In the genomic region with DNA sequence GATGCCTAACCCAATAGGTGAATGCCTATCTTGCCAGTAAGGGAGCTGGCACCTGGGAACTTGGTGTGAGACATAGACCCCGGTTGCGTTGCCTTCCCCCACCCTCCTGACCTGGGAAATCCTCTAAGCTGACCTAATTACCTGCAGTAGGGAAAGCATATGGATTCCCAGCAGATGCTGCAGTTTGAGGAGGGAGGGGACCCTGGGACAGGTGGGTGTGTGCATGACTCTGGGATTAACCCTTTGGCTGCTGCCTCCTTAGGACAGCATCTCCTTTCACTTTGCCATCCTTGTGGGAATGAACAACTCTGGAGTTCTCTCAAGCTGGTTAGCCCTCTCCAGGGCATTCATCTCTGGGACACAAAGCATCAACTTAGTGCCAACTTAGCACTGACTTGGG, we compare ENCODE assay signal across 17 cellular contexts. TPM values are rescaled to one million over a fixed set of nuclear protein-coding genes. Genes with fewer than 3 reads are reported as not detected.
DNase-seq lines count a peak whose midpoint lies in the region; ATAC-seq and TF ChIP-seq lines count a peak whose summit lies in the region.
"Had no signal": no experiment of that assay in that cellular context is flagged by ENCODE, and none has a peak within 500 bp of the region (broad histone marks: within the 10 kb centered on the region; RNA-seq: fewer than 3 reads in every experiment).

No MANE protein-coding gene starts in this region.

- H3K27me3 Mint-ChIP-seq in GM23338 (ENCODE audit: insufficient read depth, low read depth, poor library complexity) = peaks cover 3% of the 10 kb centered on the region
- H3K27me3 Mint-ChIP-seq in CD8-positive, alpha-beta memory T cell = peaks cover 13 to 31% of the 10 kb centered on the region in 2 donors

- H3K4me1 ChIP-seq in GM23338 (ENCODE audit: insufficient read depth) (no peaks in the 10 kb centered on the region), right lobe of liver (no peaks in the 10 kb centered on the region)
- H3K4me1 ChIP-seq in CD8-positive, alpha-beta memory T cell (ENCODE audit: insufficient read depth, low read length) = no peaks in the 10 kb centered on the region

- H3K4me3 ChIP-seq in GM23338 (no peak overlapping the region), WERI-Rb-1 (ENCODE audit: low read depth, low read length) (no peak overlapping the region), right lobe of liver (no peak overlapping the region)
- no peak overlapping the region for H3K4me3 ChIP-seq in CD8-positive, alpha-beta memory T cell (ENCODE audit: low read length)
- H3K4me3 ChIP-seq: BLaER1, GM23248, K562 had no signal

- TF ChIP-seq POLR2A in right lobe of liver (IDR thresholded peaks at IDR 0.05) = no peak

- H3K9me3 Mint-ChIP-seq in GM23338 = no peaks in the 10 kb centered on the region
- peaks cover 0 to 2% (median 0%) of the 10 kb centered on the region in 5 donors for H3K9me3 Mint-ChIP-seq in CD8-positive, alpha-beta memory T cell
- H3K9me3 Mint-ChIP-seq: CD4-positive, alpha-beta memory T cell; HFFc6 had no signal

- TF ChIP-seq CTCF in GM23338 (conservative IDR thresholded peaks at IDR 0.05; ENCODE audit: low read depth in 2 of 2) (no peak), WERI-Rb-1 (IDR thresholded peaks at IDR 0.05; ENCODE audit: low read depth, low read length) (no peak), right lobe of liver (IDR thresholded peaks at IDR 0.05) (no peak)

- DNase-seq in GM23338 (ENCODE audit: low spot score) (no peak), NCI-H2171 treated with DMSO at 0.1 percent for 48 hours (lab: John Stamatoyannopoulos, UW) (peak; percentile 85), WERI-Rb-1 (peak; percentile 97), cerebellar nuclear complex (lab: John Stamatoyannopoulos, UW) (no peak), SW480 (ENCODE audit: low spot score) (no peak), right lobe of liver (no peak)
- DNase-seq in CD8-positive, alpha-beta memory T cell = no peak
- DNase-seq: ACHN; Calu3; CD4-positive, alpha-beta memory T cell; GM23248; HFFc6; IMR-90 had no signal

- H3K9me3 ChIP-seq in WERI-Rb-1 (ENCODE audit: severe bottlenecking) = no peaks in the 10 kb centered on the region
- H3K9me3 ChIP-seq in CD8-positive, alpha-beta memory T cell (ENCODE audit: low read length) = no peaks in the 10 kb centered on the region
- no peaks in the 10 kb centered on the region for H3K9me3 ChIP-seq in right lobe of liver
- H3K9me3 ChIP-seq: BLaER1 had no signal

- H2AFZ ChIP-seq in GM23338 = no peak overlapping the region
- H2AFZ ChIP-seq: GM23248 had no signal

- 40% methylated on average over 1 of the region's 2 CpGs for WGBS in right lobe of liver (ENCODE audit: insufficient coverage, low coverage, low lambda C conversion rate, missing lambda C conversion rate)

- CTCF ChIA-PET in CD8-positive, alpha-beta memory T cell (lab: Charles Lee) = no interaction called here

- intact Hi-C loops in right lobe of liver (cut with DNase I) = no loop called here

- POLR2A ChIA-PET in CD8-positive, alpha-beta memory T cell (lab: Charles Lee) = no interaction called here

- no peaks in the 10 kb centered on the region for H3F3A ChIP-seq in GM23338 (replicated peaks; ENCODE audit: low read depth)

- H3K36me3 Mint-ChIP-seq in GM23338 (ENCODE audit: low read depth) = no peaks in the 10 kb centered on the region
- no peaks in the 10 kb centered on the region for H3K36me3 Mint-ChIP-seq in CD8-positive, alpha-beta memory T cell
- H3K36me3 Mint-ChIP-seq: CD14-positive monocyte; CD4-positive, alpha-beta memory T cell had no signal

- H3K27me3 ChIP-seq in GM23338 (ENCODE audit: insufficient read depth) (no peaks in the 10 kb centered on the region), WERI-Rb-1 (ENCODE audit: insufficient read depth, low read depth, severe bottlenecking) (no peaks in the 10 kb centered on the region), right lobe of liver (no peaks in the 10 kb centered on the region)
- H3K27me3 ChIP-seq in CD8-positive, alpha-beta memory T cell (ENCODE audit: insufficient read depth, low read length, poor library complexity, severe bottlenecking) = no peaks in the 10 kb centered on the region
- H3K27me3 ChIP-seq: BLaER1 had no signal

- H3K36me3 ChIP-seq in GM23338 (ENCODE audit: insufficient read depth) = no peaks in the 10 kb centered on the region
- peaks cover 3% of the 10 kb centered on the region; the same call in 1 of the 2 replicates for H3K36me3 ChIP-seq in WERI-Rb-1
- no peaks in the 10 kb centered on the region for H3K36me3 ChIP-seq in CD8-positive, alpha-beta memory T cell (ENCODE audit: insufficient read depth, low read length)
- no peaks in the 10 kb centered on the region for H3K36me3 ChIP-seq in right lobe of liver
- H3K36me3 ChIP-seq: BLaER1 had no signal

- ATAC-seq in GM23338 (0 out of 3 replicates have a peak, but pooled peaks have one; percentile 24), right lobe of liver (no peak)
- ATAC-seq: HCT116, K562 had no signal

- H3K9me2 ChIP-seq in GM23338 (ENCODE audit: insufficient read depth) = no peaks in the 10 kb centered on the region

- peaks cover 15% of the 10 kb centered on the region; the same call in 2 of the 3 replicates for H3K4me1 Mint-ChIP-seq in GM23338
- no peaks in the 10 kb centered on the region for H3K4me1 Mint-ChIP-seq in CD8-positive, alpha-beta memory T cell
- H3K4me1 Mint-ChIP-seq: CD14-positive monocyte; CD4-positive, alpha-beta memory T cell had no signal

- H3K4me3 Mint-ChIP-seq in GM23338 = no peak overlapping the region
- H3K4me3 Mint-ChIP-seq in CD8-positive, alpha-beta memory T cell = no peak overlapping the region
- H3K4me3 Mint-ChIP-seq: CD14-positive monocyte; CD4-positive, alpha-beta memory T cell; HFFc6 had no signal

- H3K79me2 ChIP-seq in GM23338 (replicated peaks; ENCODE audit: insufficient read depth) = no peaks in the 10 kb centered on the region

- H3K27ac ChIP-seq in GM23338 (ENCODE audit: low read depth) = no peak overlapping the region
- H3K27ac ChIP-seq in WERI-Rb-1 = peak overlapping the region; percentile 8
- H3K27ac ChIP-seq in CD8-positive, alpha-beta memory T cell (ENCODE audit: low read depth, low read length) = no peak overlapping the region
- no peak overlapping the region for H3K27ac ChIP-seq in right lobe of liver
- H3K27ac ChIP-seq: BLaER1, GM23248 had no signal

- peaks cover 4% of the 10 kb centered on the region; the same call in 1 of the 2 replicates for H4K20me1 ChIP-seq in GM23338 (replicated peaks; ENCODE audit: insufficient read depth)
- H4K20me1 ChIP-seq: BLaER1 had no signal

- no peak overlapping the region for H3K4me2 ChIP-seq in GM23338

- no peak overlapping the region for H3K27ac Mint-ChIP-seq in GM23338
- no peak overlapping the region for H3K27ac Mint-ChIP-seq in CD8-positive, alpha-beta memory T cell
- H3K27ac Mint-ChIP-seq: CD14-positive monocyte; CD4-positive, alpha-beta memory T cell; HFFc6 had no signal

TF ChIP-seq in GM23338, 12 proteins besides CTCF, POLR2A, EP300 and RAD21 (continues in another document):
- TF ChIP-seq ETS1 (IDR thresholded peaks at IDR 0.05) (no peak), ZNF331 (CRISPR knock-in tag; IDR thresholded peaks at IDR 0.05; ENCODE audit: low read depth) (no peak), JUNB (IDR thresholded peaks at IDR 0.05; ENCODE audit: unreplicated experiment) (no peak)
- TF ChIP-seq, protein P1, sequence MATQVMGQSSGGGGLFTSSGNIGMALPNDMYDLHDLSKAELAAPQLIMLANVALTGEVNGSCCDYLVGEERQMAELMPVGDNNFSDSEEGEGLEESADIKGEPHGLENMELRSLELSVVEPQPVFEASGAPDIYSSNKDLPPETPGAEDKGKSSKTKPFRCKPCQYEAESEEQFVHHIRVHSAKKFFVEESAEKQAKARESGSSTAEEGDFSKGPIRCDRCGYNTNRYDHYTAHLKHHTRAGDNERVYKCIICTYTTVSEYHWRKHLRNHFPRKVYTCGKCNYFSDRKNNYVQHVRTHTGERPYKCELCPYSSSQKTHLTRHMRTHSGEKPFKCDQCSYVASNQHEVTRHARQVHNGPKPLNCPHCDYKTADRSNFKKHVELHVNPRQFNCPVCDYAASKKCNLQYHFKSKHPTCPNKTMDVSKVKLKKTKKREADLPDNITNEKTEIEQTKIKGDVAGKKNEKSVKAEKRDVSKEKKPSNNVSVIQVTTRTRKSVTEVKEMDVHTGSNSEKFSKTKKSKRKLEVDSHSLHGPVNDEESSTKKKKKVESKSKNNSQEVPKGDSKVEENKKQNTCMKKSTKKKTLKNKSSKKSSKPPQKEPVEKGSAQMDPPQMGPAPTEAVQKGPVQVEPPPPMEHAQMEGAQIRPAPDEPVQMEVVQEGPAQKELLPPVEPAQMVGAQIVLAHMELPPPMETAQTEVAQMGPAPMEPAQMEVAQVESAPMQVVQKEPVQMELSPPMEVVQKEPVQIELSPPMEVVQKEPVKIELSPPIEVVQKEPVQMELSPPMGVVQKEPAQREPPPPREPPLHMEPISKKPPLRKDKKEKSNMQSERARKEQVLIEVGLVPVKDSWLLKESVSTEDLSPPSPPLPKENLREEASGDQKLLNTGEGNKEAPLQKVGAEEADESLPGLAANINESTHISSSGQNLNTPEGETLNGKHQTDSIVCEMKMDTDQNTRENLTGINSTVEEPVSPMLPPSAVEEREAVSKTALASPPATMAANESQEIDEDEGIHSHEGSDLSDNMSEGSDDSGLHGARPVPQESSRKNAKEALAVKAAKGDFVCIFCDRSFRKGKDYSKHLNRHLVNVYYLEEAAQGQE (IDR thresholded peaks at IDR 0.05; ENCODE audit: unreplicated experiment) = no peak

RNA-seq across cellular contexts. Expression of gene NFASC, which starts 16.4 kb away (rescaled TPM):
- total RNA-seq in GM23338 (2014; rRNA removed; shearing (Covaris generic)) = 7.6 and 11.7 TPM in 2 replicates
- 3.0 and 3.9 TPM in 2 replicates for polyA plus RNA-seq in GM23338 (2016; fragmentation: Nextera tagmentation; extraction: Ambion mirVana)
- under 1 TPM; 0.11 to 0.16 TPM for total RNA-seq in CD8-positive, alpha-beta memory T cell
- polyA plus RNA-seq in CD8-positive, alpha-beta memory T cell = not detected
- 1 to 10 TPM; 3.2 to 7.8 (median 5.6) TPM for total RNA-seq in right lobe of liver
- total RNA-seq: Calu3; CD4-positive, alpha-beta memory T cell had no signal
- polyA plus RNA-seq: CD14-positive monocyte; CD4-positive, alpha-beta memory T cell had no signal

Comparison
In these comparisons a context has a peak if more than half of its experiments do, and no peak if none do; other contexts are left out.
1. DNase-seq: peak in NCI-H2171 treated with DMSO at 0.1 percent for 48 hours (single experiment) and WERI-Rb-1 (single experiment); none in GM23338 (single experiment), cerebellar nuclear complex (0 of 2), CD8-positive, alpha-beta memory T cell (0 of 5), SW480 (single experiment) and right lobe of liver (0 of 3).